Comparison of ENCODE assay signal across 19 cellular contexts in the genomic region with DNA sequence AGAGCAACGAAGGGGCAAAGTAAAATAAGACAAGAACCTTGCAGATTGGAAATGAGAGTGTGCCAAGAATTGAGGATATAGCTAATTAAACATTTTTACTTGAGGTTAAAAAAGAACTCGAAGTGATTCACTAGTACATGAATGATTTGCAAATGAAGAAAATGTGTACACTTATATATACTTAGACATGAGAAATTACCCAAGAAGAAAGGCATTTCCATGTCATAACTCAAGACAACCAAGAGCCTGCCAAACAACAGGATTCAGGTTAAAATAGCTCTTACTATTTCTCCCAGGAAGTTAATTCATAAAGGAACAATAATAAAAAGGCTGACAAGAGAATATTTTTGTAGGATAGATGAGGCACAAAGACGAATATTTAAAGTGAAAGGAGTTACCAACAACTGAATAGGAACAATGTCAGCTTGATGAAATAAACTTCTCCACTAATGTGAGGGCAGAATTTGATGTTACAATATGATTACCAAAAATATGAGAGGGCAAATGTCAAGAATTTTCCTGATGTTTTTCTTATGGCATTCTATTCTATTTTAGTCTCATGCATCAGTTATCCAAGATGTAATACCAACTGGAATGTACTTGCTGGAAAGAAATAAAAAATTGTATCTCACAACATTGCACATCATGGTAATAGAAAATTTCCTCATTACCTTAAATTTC. TPM values are rescaled to one million over a fixed set of nuclear protein-coding genes. Genes with fewer than 3 reads are reported as not detected.
A peak's percentile ranks its signal among the peaks of the same experiment; 100 is the strongest.
DNase-seq lines count a peak whose midpoint lies in the region; ATAC-seq and TF ChIP-seq lines count a peak whose summit lies in the region.
"Had no signal": no experiment of that assay in that cellular context is flagged by ENCODE, and none has a peak within 500 bp of the region (broad histone marks: within the 10 kb centered on the region; RNA-seq: fewer than 3 reads in every experiment).

No MANE protein-coding gene starts in this region.

- intact Hi-C loops in CD4-positive, alpha-beta T cell (cut with DNase I, micrococcal nuclease) = no loop called here
- intact Hi-C loops in MCF 10A (cut with micrococcal nuclease) = no loop called here

- H3K36me3 Mint-ChIP-seq in CD4-positive, alpha-beta T cell (ENCODE audit: low read depth) = no peaks in the 10 kb centered on the region
- no peaks in the 10 kb centered on the region for H3K36me3 Mint-ChIP-seq in MCF 10A (ENCODE audit: insufficient read depth, unreplicated experiment)

- no peaks in the 10 kb centered on the region for H3K9me3 ChIP-seq in SJSA1 (replicated peaks)
- H3K9me3 ChIP-seq in CD4-positive, alpha-beta T cell (ENCODE audit: control insufficient read depth, low read length) = no peaks in the 10 kb centered on the region

- H3K4me3 ChIP-seq in AG09309 (ENCODE audit: control insufficient read depth, low read depth, low read length) (no peak overlapping the region), SJSA1 (no peak overlapping the region)

- H3K27ac ChIP-seq in SJSA1 = peak overlapping the region; percentile 67
- no peak overlapping the region for H3K27ac ChIP-seq in CD4-positive, alpha-beta T cell (ENCODE audit: low read depth, low read length)
- H3K27ac ChIP-seq: HL-60 had no signal

- ATAC-seq in CD4-positive, alpha-beta T cell (ENCODE audit: poor library complexity) = no peak
- ATAC-seq: sciatic nerve had no signal

- DNase-seq in AG09309 (ENCODE audit: low read depth) (peak; percentile 52), SJSA1 (ENCODE audit: low read depth in 1 of 2, low spot score in 2 of 2) (peak in 1 of 2 experiments; percentile 37), fibroblast of gingiva (ENCODE audit: low read depth) (peak; percentile 82), non-pigmented ciliary epithelial cell (ENCODE audit: low read depth) (peak; percentile 63), NCI-H2227 treated with DMSO at 0.1 percent for 48 hours (lab: John Stamatoyannopoulos, UW) (no peak), MCF 10A (ENCODE audit: unreplicated experiment) (no peak), cerebellar nuclear complex (lab: John Stamatoyannopoulos, UW) (no peak)
- DNase-seq in CD4-positive, alpha-beta T cell = no peak
- DNase-seq: activated CD4-positive, CD25-positive, alpha-beta regulatory T cell treated with anti-CD3 and anti-CD28 coated beads, Interleukin-2, amount 50 U/mL, for 72 hours; activated CD8-positive, alpha-beta memory T cell treated with anti-CD3 and anti-CD28 coated beads, Interleukin-2, amount 50 U/mL, for 4 hours; activated naive CD4-positive, alpha-beta T cell treated with Interleukin-2 at 50 U/mL for 16 hours; AML-193; effector memory CD4-positive, alpha-beta T cell; NCI-H1436; NCI-H345; Right ventricle myocardium superior had no signal

- TF ChIP-seq CTCF in AG09309 (IDR thresholded peaks at IDR 0.05; ENCODE audit: control insufficient read depth, insufficient read depth, low read depth, low read length, missing control alignments) (no peak), MCF 10A (IDR thresholded peaks at IDR 0.05; ENCODE audit: unreplicated experiment) (no peak)
- TF ChIP-seq CTCF in CD4-positive, alpha-beta T cell (IDR thresholded peaks at IDR 0.05) = no peak

- peaks cover 16% of the 10 kb centered on the region for H3K4me1 ChIP-seq in SJSA1 (replicated peaks)

- no TSS peak for BruUV-seq in MCF 10A (replicated peaks; lab: Mats Ljungman, UMichigan)

- CTCF ChIA-PET in CD4-positive, alpha-beta T cell (lab: Charles Lee) = no interaction called here
- CTCF ChIA-PET in MCF 10A (lab: Yijun Ruan, JAX) = interaction anchor here (1.8 kb wide), 1 partner anchor 16 kb away, joined by 4 read pairs; no protein-coding TSS in a partner anchor

- H3K27ac Mint-ChIP-seq in CD4-positive, alpha-beta T cell = no peak overlapping the region
- H3K27ac Mint-ChIP-seq in MCF 10A (ENCODE audit: low read depth, unreplicated experiment) = no peak overlapping the region

- no peaks in the 10 kb centered on the region for H3K36me3 ChIP-seq in SJSA1

- H3K9me3 Mint-ChIP-seq in CD4-positive, alpha-beta T cell = no peaks in the 10 kb centered on the region
- peaks cover 6% of the 10 kb centered on the region for H3K9me3 Mint-ChIP-seq in MCF 10A (ENCODE audit: unreplicated experiment)

- H3K4me3 Mint-ChIP-seq in CD4-positive, alpha-beta T cell = no peak overlapping the region
- H3K4me3 Mint-ChIP-seq in MCF 10A (ENCODE audit: unreplicated experiment) = no peak overlapping the region
- H3K4me3 Mint-ChIP-seq: neural crest cell had no signal

- no peaks in the 10 kb centered on the region for H3K4me1 Mint-ChIP-seq in CD4-positive, alpha-beta T cell (ENCODE audit: low read depth)
- peaks cover 18% of the 10 kb centered on the region for H3K4me1 Mint-ChIP-seq in MCF 10A (ENCODE audit: insufficient read depth, unreplicated experiment)
- H3K4me1 Mint-ChIP-seq: neural crest cell had no signal

- no peaks in the 10 kb centered on the region for H3K27me3 Mint-ChIP-seq in CD4-positive, alpha-beta T cell
- no peaks in the 10 kb centered on the region for H3K27me3 Mint-ChIP-seq in MCF 10A (ENCODE audit: insufficient read depth, unreplicated experiment)

- H3K27me3 ChIP-seq in SJSA1 (replicated peaks) = no peaks in the 10 kb centered on the region
- no peaks in the 10 kb centered on the region for H3K27me3 ChIP-seq in CD4-positive, alpha-beta T cell (ENCODE audit: control insufficient read depth, insufficient read depth, low read length)

- POLR2A ChIA-PET in CD4-positive, alpha-beta T cell (lab: Charles Lee) = no interaction called here
- POLR2A ChIA-PET in MCF 10A (lab: Yijun Ruan, JAX) = interaction anchor here (0.6 kb wide), 1 partner anchor 294 kb away, joined by 3 read pairs; no protein-coding TSS in a partner anchor

RNA-seq across cellular contexts. Expression of a gene that starts 18.9 kb away (rescaled TPM):
- 9.9 and 15.0 TPM in 2 replicates for total RNA-seq in SJSA1 (2014; rRNA removed; shearing (Covaris generic))
- not detected for total RNA-seq in CD4-positive, alpha-beta T cell
- 0.84 and 1.1 TPM in 2 replicates for total RNA-seq in MCF 10A (2022)

Comparison
In these comparisons a context has a peak if more than half of its experiments do, and no peak if none do; other contexts are left out.
1. DNase-seq: peak in AG09309 (single experiment), fibroblast of gingiva (single experiment) and non-pigmented ciliary epithelial cell (single experiment); none in CD4-positive, alpha-beta T cell (0 of 10), NCI-H2227 treated with DMSO at 0.1 percent for 48 hours (single experiment), MCF 10A (single experiment) and cerebellar nuclear complex (0 of 2).